9 cellular contexts compared by ENCODE assay signal in genomic region chr3:23383875-23384274, GRCh38.
"Had no signal": no experiment of that assay in that cellular context is flagged by ENCODE, and none has a peak within 500 bp of the region (broad histone marks: within the 10 kb centered on the region; RNA-seq: fewer than 3 reads in every experiment).

No MANE protein-coding gene starts in this region.

- H3K9me3 ChIP-seq: HAP-1 had no signal

- ATAC-seq: HCT116, HepG2 had no signal

- DNase-seq: GM23248, GOT3, H7, HFFc6, KBM-7 had no signal

- H3K4me3 ChIP-seq: GM23248, HAP-1 had no signal

- H3K36me3 ChIP-seq: HAP-1 had no signal

- H3K27ac ChIP-seq: GM23248, HL-60 had no signal

- H2AFZ ChIP-seq: GM23248 had no signal
